Comparison of ENCODE assay signal across 1 cellular context in the genomic region with DNA sequence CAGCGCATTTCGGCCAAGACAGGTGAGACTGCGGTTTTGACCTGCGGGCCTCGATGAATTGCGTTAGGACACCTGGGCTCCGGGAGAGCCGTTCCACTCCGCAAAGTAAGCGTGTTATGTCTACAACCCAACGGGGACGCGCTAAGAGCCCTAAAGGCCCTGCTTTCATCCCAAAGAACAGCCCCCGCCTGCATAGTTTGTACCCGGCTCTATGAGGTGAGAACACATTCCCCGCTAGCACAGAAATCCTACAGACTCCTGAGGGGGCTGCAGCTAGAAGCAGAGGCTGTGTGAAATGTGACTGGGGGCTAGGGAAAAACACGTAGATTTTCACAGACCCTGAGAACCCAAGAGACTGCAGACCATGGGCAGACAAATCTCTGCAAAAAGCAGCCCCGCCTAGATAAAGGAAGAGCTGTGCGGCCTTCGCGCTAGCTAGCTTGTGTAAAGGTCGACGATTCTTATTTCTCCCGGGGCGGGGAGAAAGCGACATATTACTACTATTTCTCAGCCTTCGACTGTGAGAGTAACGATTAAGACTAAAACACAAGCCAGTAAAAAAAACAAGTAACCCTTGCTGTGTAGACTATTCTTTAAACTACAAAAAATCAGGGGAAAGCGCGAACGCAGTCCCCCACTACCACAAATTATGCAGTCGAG.
TF ChIP-seq lines count a peak whose summit lies in the region.
"Not testable (repeated sequence)": the region's sequence is repeated elsewhere in the genome, so short reads cannot be mapped to it uniquely, and the experiment has no call there.

No MANE protein-coding gene starts in this region.

TF ChIP-seq in K562, 482 proteins besides CTCF, POLR2A, EP300 and RAD21 (continued from another document):
- TF ChIP-seq, protein P1, sequence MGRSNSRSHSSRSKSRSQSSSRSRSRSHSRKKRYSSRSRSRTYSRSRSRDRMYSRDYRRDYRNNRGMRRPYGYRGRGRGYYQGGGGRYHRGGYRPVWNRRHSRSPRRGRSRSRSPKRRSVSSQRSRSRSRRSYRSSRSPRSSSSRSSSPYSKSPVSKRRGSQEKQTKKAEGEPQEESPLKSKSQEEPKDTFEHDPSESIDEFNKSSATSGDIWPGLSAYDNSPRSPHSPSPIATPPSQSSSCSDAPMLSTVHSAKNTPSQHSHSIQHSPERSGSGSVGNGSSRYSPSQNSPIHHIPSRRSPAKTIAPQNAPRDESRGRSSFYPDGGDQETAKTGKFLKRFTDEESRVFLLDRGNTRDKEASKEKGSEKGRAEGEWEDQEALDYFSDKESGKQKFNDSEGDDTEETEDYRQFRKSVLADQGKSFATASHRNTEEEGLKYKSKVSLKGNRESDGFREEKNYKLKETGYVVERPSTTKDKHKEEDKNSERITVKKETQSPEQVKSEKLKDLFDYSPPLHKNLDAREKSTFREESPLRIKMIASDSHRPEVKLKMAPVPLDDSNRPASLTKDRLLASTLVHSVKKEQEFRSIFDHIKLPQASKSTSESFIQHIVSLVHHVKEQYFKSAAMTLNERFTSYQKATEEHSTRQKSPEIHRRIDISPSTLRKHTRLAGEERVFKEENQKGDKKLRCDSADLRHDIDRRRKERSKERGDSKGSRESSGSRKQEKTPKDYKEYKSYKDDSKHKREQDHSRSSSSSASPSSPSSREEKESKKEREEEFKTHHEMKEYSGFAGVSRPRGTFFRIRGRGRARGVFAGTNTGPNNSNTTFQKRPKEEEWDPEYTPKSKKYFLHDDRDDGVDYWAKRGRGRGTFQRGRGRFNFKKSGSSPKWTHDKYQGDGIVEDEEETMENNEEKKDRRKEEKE (IDR thresholded peaks at IDR 0.05; ENCODE audit: borderline replicate concordance in 1 of 2, control insufficient read depth in 1 of 2, low read depth in 2 of 2, low read length in 1 of 2): 0 out of 4 replicates have a peak, but pooled peaks of 1 of the 2 experiments have one; percentile 87
- TF ChIP-seq, protein P2, sequence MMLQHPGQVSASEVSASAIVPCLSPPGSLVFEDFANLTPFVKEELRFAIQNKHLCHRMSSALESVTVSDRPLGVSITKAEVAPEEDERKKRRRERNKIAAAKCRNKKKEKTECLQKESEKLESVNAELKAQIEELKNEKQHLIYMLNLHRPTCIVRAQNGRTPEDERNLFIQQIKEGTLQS (IDR thresholded peaks at IDR 0.05): not testable (repeated sequence)
- TF ChIP-seq, protein P2 (CRISPR knock-in tag; conservative IDR thresholded peaks at IDR 0.05): peak; percentile 40; the same call in 1 of the 2 replicates
- TF ChIP-seq, protein P3, sequence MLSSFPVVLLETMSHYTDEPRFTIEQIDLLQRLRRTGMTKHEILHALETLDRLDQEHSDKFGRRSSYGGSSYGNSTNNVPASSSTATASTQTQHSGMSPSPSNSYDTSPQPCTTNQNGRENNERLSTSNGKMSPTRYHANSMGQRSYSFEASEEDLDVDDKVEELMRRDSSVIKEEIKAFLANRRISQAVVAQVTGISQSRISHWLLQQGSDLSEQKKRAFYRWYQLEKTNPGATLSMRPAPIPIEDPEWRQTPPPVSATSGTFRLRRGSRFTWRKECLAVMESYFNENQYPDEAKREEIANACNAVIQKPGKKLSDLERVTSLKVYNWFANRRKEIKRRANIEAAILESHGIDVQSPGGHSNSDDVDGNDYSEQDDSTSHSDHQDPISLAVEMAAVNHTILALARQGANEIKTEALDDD (IDR thresholded peaks at IDR 0.05): 0 out of 2 replicates have a peak, but pooled peaks have one; percentile 22
- TF ChIP-seq, protein P4, sequence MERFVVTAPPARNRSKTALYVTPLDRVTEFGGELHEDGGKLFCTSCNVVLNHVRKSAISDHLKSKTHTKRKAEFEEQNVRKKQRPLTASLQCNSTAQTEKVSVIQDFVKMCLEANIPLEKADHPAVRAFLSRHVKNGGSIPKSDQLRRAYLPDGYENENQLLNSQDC (CRISPR knock-in tag; IDR thresholded peaks at IDR 0.05): peak; percentile 91
- TF ChIP-seq, protein P5, sequence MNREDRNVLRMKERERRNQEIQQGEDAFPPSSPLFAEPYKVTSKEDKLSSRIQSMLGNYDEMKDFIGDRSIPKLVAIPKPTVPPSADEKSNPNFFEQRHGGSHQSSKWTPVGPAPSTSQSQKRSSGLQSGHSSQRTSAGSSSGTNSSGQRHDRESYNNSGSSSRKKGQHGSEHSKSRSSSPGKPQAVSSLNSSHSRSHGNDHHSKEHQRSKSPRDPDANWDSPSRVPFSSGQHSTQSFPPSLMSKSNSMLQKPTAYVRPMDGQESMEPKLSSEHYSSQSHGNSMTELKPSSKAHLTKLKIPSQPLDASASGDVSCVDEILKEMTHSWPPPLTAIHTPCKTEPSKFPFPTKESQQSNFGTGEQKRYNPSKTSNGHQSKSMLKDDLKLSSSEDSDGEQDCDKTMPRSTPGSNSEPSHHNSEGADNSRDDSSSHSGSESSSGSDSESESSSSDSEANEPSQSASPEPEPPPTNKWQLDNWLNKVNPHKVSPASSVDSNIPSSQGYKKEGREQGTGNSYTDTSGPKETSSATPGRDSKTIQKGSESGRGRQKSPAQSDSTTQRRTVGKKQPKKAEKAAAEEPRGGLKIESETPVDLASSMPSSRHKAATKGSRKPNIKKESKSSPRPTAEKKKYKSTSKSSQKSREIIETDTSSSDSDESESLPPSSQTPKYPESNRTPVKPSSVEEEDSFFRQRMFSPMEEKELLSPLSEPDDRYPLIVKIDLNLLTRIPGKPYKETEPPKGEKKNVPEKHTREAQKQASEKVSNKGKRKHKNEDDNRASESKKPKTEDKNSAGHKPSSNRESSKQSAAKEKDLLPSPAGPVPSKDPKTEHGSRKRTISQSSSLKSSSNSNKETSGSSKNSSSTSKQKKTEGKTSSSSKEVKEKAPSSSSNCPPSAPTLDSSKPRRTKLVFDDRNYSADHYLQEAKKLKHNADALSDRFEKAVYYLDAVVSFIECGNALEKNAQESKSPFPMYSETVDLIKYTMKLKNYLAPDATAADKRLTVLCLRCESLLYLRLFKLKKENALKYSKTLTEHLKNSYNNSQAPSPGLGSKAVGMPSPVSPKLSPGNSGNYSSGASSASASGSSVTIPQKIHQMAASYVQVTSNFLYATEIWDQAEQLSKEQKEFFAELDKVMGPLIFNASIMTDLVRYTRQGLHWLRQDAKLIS (CRISPR knock-in tag; IDR thresholded peaks at IDR 0.05): peak; percentile 86; the same call in 1 of the 2 replicates
- TF ChIP-seq NONO (IDR thresholded peaks at IDR 0.05; ENCODE audit: low read depth in 2 of 2, low read length in 1 of 2): 0 out of 4 replicates have a peak, but pooled peaks of 1 of the 2 experiments have one; percentile 23
- peak; percentile 27 for TF ChIP-seq KDM5B (IDR thresholded peaks at IDR 0.05; ENCODE audit: insufficient replicate concordance, low read depth, low read length)
- TF ChIP-seq SP1 (CRISPR knock-in tag; IDR thresholded peaks at IDR 0.05): peak; percentile 59; the same call in 1 of the 2 replicates
- TF ChIP-seq ZFX (CRISPR knock-in tag; IDR thresholded peaks at IDR 0.05): peak; percentile 23; the same call in 1 of the 2 replicates
TF ChIP-seq in K562: peak in this region for 10; not testable (repeated sequence) for 472.
